Comparison of ENCODE assay signal across 10 cellular contexts in genomic region chr6:52566201-52566600, GRCh38. TPM values are rescaled to one million over a fixed set of nuclear protein-coding genes. Genes with fewer than 3 reads are reported as not detected.
DNase-seq lines count a peak whose midpoint lies in the region; ATAC-seq and TF ChIP-seq lines count a peak whose summit lies in the region.
"Had no signal": no experiment of that assay in that cellular context is flagged by ENCODE, and none has a peak within 500 bp of the region (broad histone marks: within the 10 kb centered on the region; RNA-seq: fewer than 3 reads in every experiment).

No MANE protein-coding gene starts in this region.

- H3K4me3 ChIP-seq in OCI-LY3 (ENCODE audit: low read length) (peak overlapping the region; percentile 32), gastrocnemius medialis (no peak overlapping the region), uterus (no peak overlapping the region)
- H3K4me3 ChIP-seq: GM23338 had no signal

- peak overlapping the region; percentile 45 for H3K27ac ChIP-seq in OCI-LY3 (ENCODE audit: low read length)
- H3K27ac ChIP-seq in gastrocnemius medialis: peak overlapping the region in 3 of 4 donors; percentile 48 to 64 (median 49)
- H3K27ac ChIP-seq in uterus: peak overlapping the region in 1 of 2 donors; percentile 24

- no peak overlapping the region for H3K4me3 Mint-ChIP-seq in effector memory CD8-positive, alpha-beta T cell
- H3K4me3 Mint-ChIP-seq: GM23338 had no signal

- H3K4me2 ChIP-seq in OCI-LY3 (ENCODE audit: low read length): peak overlapping the region; percentile 65
- H3K4me2 ChIP-seq: GM23338 had no signal

- TF ChIP-seq CTCF in OCI-LY3 (IDR thresholded peaks at IDR 0.05; ENCODE audit: low read depth, low read length) (no peak), gastrocnemius medialis (IDR thresholded peaks at IDR 0.05 in 4 of 5, conservative IDR thresholded peaks at IDR 0.05 in 1 of 5) (no peak), uterus (IDR thresholded peaks at IDR 0.05) (no peak)

- H3K36me3 ChIP-seq in OCI-LY3 (replicated peaks; ENCODE audit: low read depth, low read length) (peaks cover 8% of the 10 kb centered on the region), gastrocnemius medialis (no peaks in the 10 kb centered on the region), uterus (no peaks in the 10 kb centered on the region)

- H3K9ac ChIP-seq in OCI-LY3 (ENCODE audit: low read length): peak overlapping the region; percentile 21; the same call in 1 of the 2 replicates

- H3K9me3 ChIP-seq in OCI-LY3 (ENCODE audit: insufficient read depth, low read length) (no peaks in the 10 kb centered on the region), gastrocnemius medialis (no peaks in the 10 kb centered on the region), uterus (no peaks in the 10 kb centered on the region)

- DNase-seq in gastrocnemius medialis (no peak), uterus (no peak)
- DNase-seq in effector memory CD8-positive, alpha-beta T cell: no peak
- DNase-seq in activated CD4-positive, alpha-beta T cell treated with anti-CD3 and anti-CD28 coated beads for 48 hours: no peak
- DNase-seq: nucleus accumbens had no signal

- intact Hi-C loops in gastrocnemius medialis (cut with DNase I; ENCODE audit: low total_unique reads): loop anchor here (2.0 kb wide), 1 partner anchor 43 kb away; no protein-coding TSS in a partner anchor
- intact Hi-C loops in uterus (cut with DNase I; ENCODE audit: low total_unique reads): no loop called here

- no peaks in the 10 kb centered on the region for H3K36me3 Mint-ChIP-seq in effector memory CD8-positive, alpha-beta T cell (ENCODE audit: insufficient read depth)

- H3K27me3 ChIP-seq in OCI-LY3 (ENCODE audit: low read depth, low read length): no peaks in the 10 kb centered on the region
- H3K27me3 ChIP-seq in gastrocnemius medialis: no peaks in the 10 kb centered on the region
- no peaks in the 10 kb centered on the region for H3K27me3 ChIP-seq in uterus

- peaks cover 4% of the 10 kb centered on the region; the same call in 1 of the 2 replicates for H4K20me1 ChIP-seq in OCI-LY3 (ENCODE audit: insufficient read depth, low read length)

- peak; percentile 81 for ATAC-seq in GM18907 (IDR thresholded peaks at IDR 0.05; ENCODE audit: unreplicated experiment)
- peak; percentile 56 for ATAC-seq in HG02571 (IDR thresholded peaks at IDR 0.05; ENCODE audit: unreplicated experiment)
- no peak for ATAC-seq in gastrocnemius medialis
- ATAC-seq in HG03521 (IDR thresholded peaks at IDR 0.05; ENCODE audit: unreplicated experiment): no peak
- ATAC-seq in effector memory CD8-positive, alpha-beta T cell (replicated peaks): no peak
- ATAC-seq: GM23338 had no signal

- H3K9me3 Mint-ChIP-seq in effector memory CD8-positive, alpha-beta T cell: no peaks in the 10 kb centered on the region
- H3K9me3 Mint-ChIP-seq: GM23338 had no signal

- H3K4me1 ChIP-seq in OCI-LY3 (ENCODE audit: low read length) (peaks cover 47% of the 10 kb centered on the region), gastrocnemius medialis (peaks cover 34 to 41% of the 10 kb centered on the region in 2 donors), uterus (peaks cover 0 to 8% of the 10 kb centered on the region in 2 donors)

- H3K4me1 Mint-ChIP-seq in effector memory CD8-positive, alpha-beta T cell (ENCODE audit: low read depth in 2 of 2): peaks cover 31 to 65% of the 10 kb centered on the region in 2 donors

- H2AFZ ChIP-seq in OCI-LY3 (ENCODE audit: low read depth, low read length): no peak overlapping the region
- H2AFZ ChIP-seq: GM23338 had no signal

- peaks cover 96% of the 10 kb centered on the region for H3K79me2 ChIP-seq in OCI-LY3 (ENCODE audit: low read length)

- TF ChIP-seq POLR2A in gastrocnemius medialis (IDR thresholded peaks at IDR 0.05): no peak
- no peak for TF ChIP-seq POLR2A in uterus (IDR thresholded peaks at IDR 0.05)

- in situ Hi-C loops in gastrocnemius medialis (cut with MboI; ENCODE audit: low sequenced_read_pairs in 4 of 4): no loop called here

- no peaks in the 10 kb centered on the region for H3K27me3 Mint-ChIP-seq in effector memory CD8-positive, alpha-beta T cell

- no peak overlapping the region for H3K27ac Mint-ChIP-seq in effector memory CD8-positive, alpha-beta T cell
- H3K27ac Mint-ChIP-seq: GM23338 had no signal

RNA-seq across cellular contexts. Expression of gene TRAM2, which starts 10.7 kb away (rescaled TPM):
- 1 to 10 TPM; 2.4 to 4.5 (median 3.6) TPM for total RNA-seq in gastrocnemius medialis
- total RNA-seq in uterus: 10 to 100 TPM in 2 of 4 donors, 1 to 10 TPM in 2; 3.8 to 33.2 (median 17.6) TPM

Comparison
In these comparisons a context has a peak if more than half of its experiments do, and no peak if none do; other contexts are left out.
1. ATAC-seq: peak in GM18907 (single experiment) and HG02571 (single experiment); none in gastrocnemius medialis (0 of 2), HG03521 (single experiment) and effector memory CD8-positive, alpha-beta T cell (single experiment).